ENCODE assay signal across 1 cellular context in genomic region chr5:139670369-139671095, GRCh38.
TF ChIP-seq lines count a peak whose summit lies in the region.

No MANE protein-coding gene starts in this region.

TF ChIP-seq in K562, 482 proteins besides CTCF, POLR2A, EP300 and RAD21 (continued from another document and continues in another):
- TF ChIP-seq ZBTB49 (CRISPR knock-in tag; IDR thresholded peaks at IDR 0.05; ENCODE audit: borderline replicate concordance) (no peak), RBM39 (optimal IDR thresholded peaks at IDR 0.05; ENCODE audit: low read depth, low read length) (no peak), ZFP30 (CRISPR knock-in tag; IDR thresholded peaks at IDR 0.05; ENCODE audit: borderline replicate concordance) (no peak), ZNF766 (CRISPR knock-in tag; conservative IDR thresholded peaks at IDR 0.05) (no peak), JUNB (CRISPR knock-in tag; conservative IDR thresholded peaks at IDR 0.05) (no peak), ZBTB33 (CRISPR knock-in tag; IDR thresholded peaks at IDR 0.05) (no peak), MYNN (IDR thresholded peaks at IDR 0.05) (peak; percentile 55; the same call in 1 of the 2 replicates), MYNN (CRISPR knock-in tag; IDR thresholded peaks at IDR 0.05) (no peak), TEAD4 (IDR thresholded peaks at IDR 0.05; ENCODE audit: low read length) (no peak), TEAD4 (CRISPR knock-in tag; IDR thresholded peaks at IDR 0.05; ENCODE audit: borderline replicate concordance) (no peak), ZNF699 (CRISPR knock-in tag; IDR thresholded peaks at IDR 0.05; ENCODE audit: insufficient replicate concordance) (no peak), ZNF282 (CRISPR knock-in tag; IDR thresholded peaks at IDR 0.05) (no peak), POU5F1 (IDR thresholded peaks at IDR 0.05; ENCODE audit: borderline replicate concordance, low read depth, low read length, partially characterized antibody) (no peak), ZNF133 (CRISPR knock-in tag; IDR thresholded peaks at IDR 0.05) (no peak), JUND (IDR thresholded peaks at IDR 0.05; ENCODE audit: borderline replicate concordance, low read depth, low read length) (no peak), JUND (tag; IDR thresholded peaks at IDR 0.05; ENCODE audit: borderline replicate concordance, low read depth, low read length) (peak; percentile 33; the same call in 2 of the 3 replicates), RNF219 (CRISPR knock-in tag; IDR thresholded peaks at IDR 0.05) (no peak), MYBL2 (IDR thresholded peaks at IDR 0.05; ENCODE audit: low read depth) (no peak), MYBL2 (CRISPR knock-in tag; IDR thresholded peaks at IDR 0.05; ENCODE audit: borderline replicate concordance) (no peak), CBX3 (IDR thresholded peaks at IDR 0.05; ENCODE audit: borderline replicate concordance in 1 of 2, low read length in 2 of 2) (peak in 1 of 2 experiments; percentile 11; a peak in 1 of 3 replicates), NFIX (CRISPR knock-in tag; IDR thresholded peaks at IDR 0.05; ENCODE audit: low read depth) (no peak), IRF2 (CRISPR knock-in tag; IDR thresholded peaks at IDR 0.05) (no peak), GTF2E2 (tag; IDR thresholded peaks at IDR 0.05) (peak; percentile 9; the same call in 1 of the 2 replicates), NRF1 (conservative IDR thresholded peaks at IDR 0.05 in 1 of 2, IDR thresholded peaks at IDR 0.05 in 1 of 2) (no peak), CCAR2 (IDR thresholded peaks at IDR 0.05; ENCODE audit: low read depth, low read length) (no peak), ZNF121 (CRISPR knock-in tag; conservative IDR thresholded peaks at IDR 0.05) (no peak), MAFK (IDR thresholded peaks at IDR 0.05; ENCODE audit: low read length) (no peak), NR2C2 (CRISPR knock-in tag; IDR thresholded peaks at IDR 0.05) (no peak), NR2C2 (tag; IDR thresholded peaks at IDR 0.05) (peak; percentile 58), CGGBP1 (CRISPR knock-in tag; IDR thresholded peaks at IDR 0.05) (no peak), MEIS2 (IDR thresholded peaks at IDR 0.05; ENCODE audit: partially characterized antibody) (no peak)
- TF ChIP-seq, protein P1, sequence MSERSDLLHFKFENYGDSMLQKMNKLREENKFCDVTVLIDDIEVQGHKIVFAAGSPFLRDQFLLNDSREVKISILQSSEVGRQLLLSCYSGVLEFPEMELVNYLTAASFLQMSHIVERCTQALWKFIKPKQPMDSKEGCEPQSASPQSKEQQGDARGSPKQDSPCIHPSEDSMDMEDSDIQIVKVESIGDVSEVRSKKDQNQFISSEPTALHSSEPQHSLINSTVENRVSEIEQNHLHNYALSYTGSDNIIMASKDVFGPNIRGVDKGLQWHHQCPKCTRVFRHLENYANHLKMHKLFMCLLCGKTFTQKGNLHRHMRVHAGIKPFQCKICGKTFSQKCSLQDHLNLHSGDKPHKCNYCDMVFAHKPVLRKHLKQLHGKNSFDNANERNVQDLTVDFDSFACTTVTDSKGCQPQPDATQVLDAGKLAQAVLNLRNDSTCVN (CRISPR knock-in tag; IDR thresholded peaks at IDR 0.05): peak; percentile 72; the same call in 1 of the 2 replicates
- TF ChIP-seq, protein P2, sequence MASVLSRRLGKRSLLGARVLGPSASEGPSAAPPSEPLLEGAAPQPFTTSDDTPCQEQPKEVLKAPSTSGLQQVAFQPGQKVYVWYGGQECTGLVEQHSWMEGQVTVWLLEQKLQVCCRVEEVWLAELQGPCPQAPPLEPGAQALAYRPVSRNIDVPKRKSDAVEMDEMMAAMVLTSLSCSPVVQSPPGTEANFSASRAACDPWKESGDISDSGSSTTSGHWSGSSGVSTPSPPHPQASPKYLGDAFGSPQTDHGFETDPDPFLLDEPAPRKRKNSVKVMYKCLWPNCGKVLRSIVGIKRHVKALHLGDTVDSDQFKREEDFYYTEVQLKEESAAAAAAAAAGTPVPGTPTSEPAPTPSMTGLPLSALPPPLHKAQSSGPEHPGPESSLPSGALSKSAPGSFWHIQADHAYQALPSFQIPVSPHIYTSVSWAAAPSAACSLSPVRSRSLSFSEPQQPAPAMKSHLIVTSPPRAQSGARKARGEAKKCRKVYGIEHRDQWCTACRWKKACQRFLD (CRISPR knock-in tag; IDR thresholded peaks at IDR 0.05): no peak
- TF ChIP-seq, protein P3, sequence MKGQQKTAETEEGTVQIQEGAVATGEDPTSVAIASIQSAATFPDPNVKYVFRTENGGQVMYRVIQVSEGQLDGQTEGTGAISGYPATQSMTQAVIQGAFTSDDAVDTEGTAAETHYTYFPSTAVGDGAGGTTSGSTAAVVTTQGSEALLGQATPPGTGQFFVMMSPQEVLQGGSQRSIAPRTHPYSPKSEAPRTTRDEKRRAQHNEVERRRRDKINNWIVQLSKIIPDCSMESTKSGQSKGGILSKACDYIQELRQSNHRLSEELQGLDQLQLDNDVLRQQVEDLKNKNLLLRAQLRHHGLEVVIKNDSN (CRISPR knock-in tag; IDR thresholded peaks at IDR 0.05): 0 out of 2 replicates have a peak, but pooled peaks have one; percentile 11
- TF ChIP-seq, protein P4, sequence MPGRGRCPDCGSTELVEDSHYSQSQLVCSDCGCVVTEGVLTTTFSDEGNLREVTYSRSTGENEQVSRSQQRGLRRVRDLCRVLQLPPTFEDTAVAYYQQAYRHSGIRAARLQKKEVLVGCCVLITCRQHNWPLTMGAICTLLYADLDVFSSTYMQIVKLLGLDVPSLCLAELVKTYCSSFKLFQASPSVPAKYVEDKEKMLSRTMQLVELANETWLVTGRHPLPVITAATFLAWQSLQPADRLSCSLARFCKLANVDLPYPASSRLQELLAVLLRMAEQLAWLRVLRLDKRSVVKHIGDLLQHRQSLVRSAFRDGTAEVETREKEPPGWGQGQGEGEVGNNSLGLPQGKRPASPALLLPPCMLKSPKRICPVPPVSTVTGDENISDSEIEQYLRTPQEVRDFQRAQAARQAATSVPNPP (IDR thresholded peaks at IDR 0.05; ENCODE audit: borderline replicate concordance, insufficient read depth, insufficient read length): no peak
- TF ChIP-seq, protein P5, sequence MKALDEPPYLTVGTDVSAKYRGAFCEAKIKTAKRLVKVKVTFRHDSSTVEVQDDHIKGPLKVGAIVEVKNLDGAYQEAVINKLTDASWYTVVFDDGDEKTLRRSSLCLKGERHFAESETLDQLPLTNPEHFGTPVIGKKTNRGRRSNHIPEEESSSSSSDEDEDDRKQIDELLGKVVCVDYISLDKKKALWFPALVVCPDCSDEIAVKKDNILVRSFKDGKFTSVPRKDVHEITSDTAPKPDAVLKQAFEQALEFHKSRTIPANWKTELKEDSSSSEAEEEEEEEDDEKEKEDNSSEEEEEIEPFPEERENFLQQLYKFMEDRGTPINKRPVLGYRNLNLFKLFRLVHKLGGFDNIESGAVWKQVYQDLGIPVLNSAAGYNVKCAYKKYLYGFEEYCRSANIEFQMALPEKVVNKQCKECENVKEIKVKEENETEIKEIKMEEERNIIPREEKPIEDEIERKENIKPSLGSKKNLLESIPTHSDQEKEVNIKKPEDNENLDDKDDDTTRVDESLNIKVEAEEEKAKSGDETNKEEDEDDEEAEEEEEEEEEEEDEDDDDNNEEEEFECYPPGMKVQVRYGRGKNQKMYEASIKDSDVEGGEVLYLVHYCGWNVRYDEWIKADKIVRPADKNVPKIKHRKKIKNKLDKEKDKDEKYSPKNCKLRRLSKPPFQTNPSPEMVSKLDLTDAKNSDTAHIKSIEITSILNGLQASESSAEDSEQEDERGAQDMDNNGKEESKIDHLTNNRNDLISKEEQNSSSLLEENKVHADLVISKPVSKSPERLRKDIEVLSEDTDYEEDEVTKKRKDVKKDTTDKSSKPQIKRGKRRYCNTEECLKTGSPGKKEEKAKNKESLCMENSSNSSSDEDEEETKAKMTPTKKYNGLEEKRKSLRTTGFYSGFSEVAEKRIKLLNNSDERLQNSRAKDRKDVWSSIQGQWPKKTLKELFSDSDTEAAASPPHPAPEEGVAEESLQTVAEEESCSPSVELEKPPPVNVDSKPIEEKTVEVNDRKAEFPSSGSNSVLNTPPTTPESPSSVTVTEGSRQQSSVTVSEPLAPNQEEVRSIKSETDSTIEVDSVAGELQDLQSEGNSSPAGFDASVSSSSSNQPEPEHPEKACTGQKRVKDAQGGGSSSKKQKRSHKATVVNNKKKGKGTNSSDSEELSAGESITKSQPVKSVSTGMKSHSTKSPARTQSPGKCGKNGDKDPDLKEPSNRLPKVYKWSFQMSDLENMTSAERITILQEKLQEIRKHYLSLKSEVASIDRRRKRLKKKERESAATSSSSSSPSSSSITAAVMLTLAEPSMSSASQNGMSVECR (CRISPR knock-in tag; IDR thresholded peaks at IDR 0.05): 0 out of 2 replicates have a peak, but pooled peaks have one; percentile 7
- TF ChIP-seq, protein P6, sequence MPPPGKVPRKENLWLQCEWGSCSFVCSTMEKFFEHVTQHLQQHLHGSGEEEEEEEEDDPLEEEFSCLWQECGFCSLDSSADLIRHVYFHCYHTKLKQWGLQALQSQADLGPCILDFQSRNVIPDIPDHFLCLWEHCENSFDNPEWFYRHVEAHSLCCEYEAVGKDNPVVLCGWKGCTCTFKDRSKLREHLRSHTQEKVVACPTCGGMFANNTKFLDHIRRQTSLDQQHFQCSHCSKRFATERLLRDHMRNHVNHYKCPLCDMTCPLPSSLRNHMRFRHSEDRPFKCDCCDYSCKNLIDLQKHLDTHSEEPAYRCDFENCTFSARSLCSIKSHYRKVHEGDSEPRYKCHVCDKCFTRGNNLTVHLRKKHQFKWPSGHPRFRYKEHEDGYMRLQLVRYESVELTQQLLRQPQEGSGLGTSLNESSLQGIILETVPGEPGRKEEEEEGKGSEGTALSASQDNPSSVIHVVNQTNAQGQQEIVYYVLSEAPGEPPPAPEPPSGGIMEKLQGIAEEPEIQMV (tag; conservative IDR thresholded peaks at IDR 0.05; ENCODE audit: low read depth): no peak
